In the genomic region with DNA sequence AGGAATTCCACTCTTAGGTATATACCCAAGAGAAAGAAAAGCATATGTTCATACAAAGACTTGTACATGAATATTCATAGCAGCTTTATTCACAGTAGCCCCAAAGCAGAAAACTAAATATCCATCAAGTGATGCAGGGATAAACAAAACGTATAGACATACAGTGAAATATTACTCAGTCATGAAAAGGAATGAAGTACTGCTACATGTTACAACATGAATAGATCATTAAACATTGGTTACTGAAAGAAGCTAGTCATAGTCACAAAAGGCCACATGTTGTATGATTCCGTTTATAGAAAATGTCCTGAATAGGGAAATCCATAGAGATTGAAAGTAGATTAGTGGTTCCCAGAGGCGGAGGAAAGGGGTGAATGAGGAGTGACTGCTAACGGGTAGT, we compare ENCODE assay signal across 12 cellular contexts. TPM values are rescaled to one million over a fixed set of nuclear protein-coding genes. Genes with fewer than 3 reads are reported as not detected.
DNase-seq lines count a peak whose midpoint lies in the region; ATAC-seq and TF ChIP-seq lines count a peak whose summit lies in the region.
"Had no signal": no experiment of that assay in that cellular context is flagged by ENCODE, and none has a peak within 500 bp of the region (broad histone marks: within the 10 kb centered on the region; RNA-seq: fewer than 3 reads in every experiment).

No MANE protein-coding gene starts in this region.

- peaks cover 74% of the 10 kb centered on the region for H3K27me3 Mint-ChIP-seq in activated B cell treated with CpG ODN at 0.5 μM for 24 hours
- peaks cover 15% of the 10 kb centered on the region for H3K27me3 Mint-ChIP-seq in glutamatergic neuron (ENCODE audit: unreplicated experiment)

- H3K27ac ChIP-seq in SK-N-SH (ENCODE audit: low read depth in 2 of 2, low read length in 1 of 2) = peak overlapping the region in 1 of 2 experiments; percentile 66; a peak in 1 of 4 replicates
- peak overlapping the region; percentile 93 to 98 (median 97) for H3K27ac ChIP-seq in gastrocnemius medialis

- peaks cover 3 to 9% of the 10 kb centered on the region in 2 experiments; a peak in 1 of 4 replicates for H3K4me1 ChIP-seq in SK-N-SH (ENCODE audit: control insufficient read depth in 1 of 2, insufficient read depth in 2 of 2, low read depth in 1 of 2, low read length in 1 of 2)
- peaks cover 27 to 33% of the 10 kb centered on the region in 2 donors for H3K4me1 ChIP-seq in gastrocnemius medialis

- TF ChIP-seq RAD21 in SK-N-SH (IDR thresholded peaks at IDR 0.05; ENCODE audit: low read length) = no peak

- no peak overlapping the region for H3K27ac Mint-ChIP-seq in activated B cell treated with CpG ODN at 0.5 μM for 24 hours
- no peak overlapping the region for H3K27ac Mint-ChIP-seq in glutamatergic neuron (ENCODE audit: unreplicated experiment)

- H3K36me3 ChIP-seq in SK-N-SH (replicated peaks in 1 of 2; ENCODE audit: control insufficient read depth in 1 of 2, insufficient read depth in 2 of 2, low read length in 1 of 2) (no peaks in the 10 kb centered on the region), gastrocnemius medialis (no peaks in the 10 kb centered on the region)

- DNase-seq in SK-N-SH = no peak
- DNase-seq in activated B cell treated with CpG ODN at 0.5 μM for 24 hours = no peak
- DNase-seq in glutamatergic neuron = no peak
- no peak for DNase-seq in gastrocnemius medialis
- DNase-seq in activated CD4-positive, CD25-positive, alpha-beta regulatory T cell (lab: John Stamatoyannopoulos, UW) = no peak
- DNase-seq in omental fat pad (ENCODE audit: low spot score) = no peak
- no peak for DNase-seq in glomerular visceral epithelial cell (ENCODE audit: extremely low spot score)
- DNase-seq: NCI-H2029 treated with DMSO at 0.1 percent for 48 hours, SHP77 treated with DMSO at 0.1 percent for 48 hours had no signal

- 0 out of 2 replicates have a peak overlapping the region, but pooled peaks have one; percentile 93 for H3K4me2 ChIP-seq in SK-N-SH

- intact Hi-C loops in activated B cell treated with CpG ODN at 0.5 μM for 24 hours (cut with micrococcal nuclease) (no loop called here), gastrocnemius medialis (cut with DNase I; ENCODE audit: low total_unique reads) (loop anchor here (5.0 kb wide), 1 partner anchor 35 kb away; no protein-coding TSS in a partner anchor)

- TF ChIP-seq CTCF in SK-N-SH (IDR thresholded peaks at IDR 0.05) (no peak), activated B cell treated with CpG ODN at 0.5 μM for 24 hours (IDR thresholded peaks at IDR 0.05) (no peak), glutamatergic neuron (IDR thresholded peaks at IDR 0.05; ENCODE audit: partially characterized antibody, unreplicated experiment) (no peak), gastrocnemius medialis (IDR thresholded peaks at IDR 0.05 in 4 of 5, conservative IDR thresholded peaks at IDR 0.05 in 1 of 5) (no peak), omental fat pad (IDR thresholded peaks at IDR 0.05) (no peak)

- peaks cover 11% of the 10 kb centered on the region for H3F3A ChIP-seq in SK-N-SH (replicated peaks; ENCODE audit: insufficient read depth)

- no peaks in the 10 kb centered on the region for H4K20me1 ChIP-seq in SK-N-SH (ENCODE audit: insufficient read depth)

- ATAC-seq in SK-N-SH treated with all-trans-retinoic acid at 6 μM for 48 hours (no peak), activated B cell treated with CpG ODN at 0.5 μM for 24 hours (ENCODE audit: low read depth) (no peak), gastrocnemius medialis (no peak), omental fat pad (ENCODE audit: low FRiP score) (no peak)

- WGBS in SK-N-SH (ENCODE audit: low lambda C conversion rate) = 94% methylated on average over 4 of the region's 4 CpGs

- POLR2A ChIA-PET in SK-N-SH (lab: Yijun Ruan, JAX) = no interaction called here
- POLR2A ChIA-PET in activated B cell treated with CpG ODN at 0.5 μM for 24 hours (lab: Charles Lee) = no interaction called here

- no peak for TF ChIP-seq EP300 in SK-N-SH (IDR thresholded peaks at IDR 0.05; ENCODE audit: borderline replicate concordance in 1 of 2, low read depth in 1 of 2, low read length in 1 of 2)

- H3K9me2 ChIP-seq in SK-N-SH = no peaks in the 10 kb centered on the region

- no peak for TF ChIP-seq POLR2A in gastrocnemius medialis (IDR thresholded peaks at IDR 0.05)

- H3K4me3 ChIP-seq in SK-N-SH (ENCODE audit: low read depth in 2 of 2, low read length in 1 of 2) (peak overlapping the region in 1 of 2 experiments; percentile 92; a peak in 2 of 4 replicates), gastrocnemius medialis (no peak overlapping the region)

- H3K27me3 ChIP-seq in SK-N-SH (ENCODE audit: insufficient read depth) (no peaks in the 10 kb centered on the region), gastrocnemius medialis (no peaks in the 10 kb centered on the region)

- H3K9me3 Mint-ChIP-seq in activated B cell treated with CpG ODN at 0.5 μM for 24 hours (peaks cover 2% of the 10 kb centered on the region), glutamatergic neuron (ENCODE audit: unreplicated experiment) (peaks cover 8% of the 10 kb centered on the region)

- H3K9ac ChIP-seq in SK-N-SH = no peak overlapping the region

- H3K36me3 Mint-ChIP-seq in activated B cell treated with CpG ODN at 0.5 μM for 24 hours (ENCODE audit: low read depth) (no peaks in the 10 kb centered on the region), glutamatergic neuron (ENCODE audit: unreplicated experiment) (no peaks in the 10 kb centered on the region)

- in situ Hi-C loops in gastrocnemius medialis (cut with MboI; ENCODE audit: low sequenced_read_pairs in 4 of 4) = loop anchor here in 1 of 4 donors (25.0 kb wide), 2 partner anchors 160 to 565 kb away; a partner anchor contains a TSS

- H3K4me1 Mint-ChIP-seq in activated B cell treated with CpG ODN at 0.5 μM for 24 hours (peaks cover 12% of the 10 kb centered on the region), glutamatergic neuron (ENCODE audit: low read depth, unreplicated experiment) (peaks cover 3% of the 10 kb centered on the region)

- H3K9me3 ChIP-seq in SK-N-SH (no peaks in the 10 kb centered on the region), gastrocnemius medialis (no peaks in the 10 kb centered on the region)

- CTCF ChIA-PET in SK-N-SH (lab: Yijun Ruan, JAX) (interaction anchor here (1.2 to 2.1 kb wide), 3 partner anchors 11 to 17 kb away, joined by 4 to 27 read pairs (median 23); no protein-coding TSS in a partner anchor), activated B cell treated with CpG ODN at 0.5 μM for 24 hours (lab: Charles Lee) (no interaction called here)

- peak overlapping the region; percentile 12 for H3K4me3 Mint-ChIP-seq in activated B cell treated with CpG ODN at 0.5 μM for 24 hours
- H3K4me3 Mint-ChIP-seq in glutamatergic neuron (ENCODE audit: unreplicated experiment) = peak overlapping the region; percentile 86

- no peaks in the 10 kb centered on the region; the same call in 1 of the 2 replicates for H3K79me2 ChIP-seq in SK-N-SH (ENCODE audit: insufficient read depth)

- H2AFZ ChIP-seq in SK-N-SH (ENCODE audit: low read depth) = peak overlapping the region; percentile 98; the same call in 1 of the 2 replicates

TF ChIP-seq in SK-N-SH, 30 proteins besides CTCF, POLR2A, EP300 and RAD21 (continues in another document):
- TF ChIP-seq, protein P1, sequence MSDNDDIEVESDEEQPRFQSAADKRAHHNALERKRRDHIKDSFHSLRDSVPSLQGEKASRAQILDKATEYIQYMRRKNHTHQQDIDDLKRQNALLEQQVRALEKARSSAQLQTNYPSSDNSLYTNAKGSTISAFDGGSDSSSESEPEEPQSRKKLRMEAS (IDR thresholded peaks at IDR 0.05; ENCODE audit: low read depth) = no peak

TF ChIP-seq in SK-N-SH treated with all-trans-retinoic acid at 6 μM for 48 hours, 23 proteins besides CTCF, POLR2A, EP300 and RAD21:
- TF ChIP-seq TCF4 (CRISPR knock-in tag; IDR thresholded peaks at IDR 0.05; ENCODE audit: borderline replicate concordance) = no peak
- TF ChIP-seq, protein P2, sequence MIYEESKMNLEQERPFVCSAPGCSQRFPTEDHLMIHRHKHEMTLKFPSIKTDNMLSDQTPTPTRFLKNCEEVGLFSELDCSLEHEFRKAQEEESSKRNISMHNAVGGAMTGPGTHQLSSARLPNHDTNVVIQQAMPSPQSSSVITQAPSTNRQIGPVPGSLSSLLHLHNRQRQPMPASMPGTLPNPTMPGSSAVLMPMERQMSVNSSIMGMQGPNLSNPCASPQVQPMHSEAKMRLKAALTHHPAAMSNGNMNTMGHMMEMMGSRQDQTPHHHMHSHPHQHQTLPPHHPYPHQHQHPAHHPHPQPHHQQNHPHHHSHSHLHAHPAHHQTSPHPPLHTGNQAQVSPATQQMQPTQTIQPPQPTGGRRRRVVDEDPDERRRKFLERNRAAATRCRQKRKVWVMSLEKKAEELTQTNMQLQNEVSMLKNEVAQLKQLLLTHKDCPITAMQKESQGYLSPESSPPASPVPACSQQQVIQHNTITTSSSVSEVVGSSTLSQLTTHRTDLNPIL (CRISPR knock-in tag; IDR thresholded peaks at IDR 0.05; ENCODE audit: low read depth) = no peak
- TF ChIP-seq ESRRG (CRISPR knock-in tag; IDR thresholded peaks at IDR 0.05) = no peak

RNA-seq across cellular contexts. Expression of a gene that starts 1.3 kb away (rescaled TPM):
- 25.0 and 28.1 TPM in 2 replicates for polyA plus RNA-seq in SK-N-SH (2012; rRNA removed)
- polyA plus RNA-seq in SK-N-SH (2012; cell fraction: cytosol; rRNA removed) = 26.8 and 28.4 TPM in 2 replicates
- 25.7 and 27.4 TPM in 2 replicates for polyA plus RNA-seq in SK-N-SH (2012; cell fraction: nucleus; rRNA removed)
- total RNA-seq in activated B cell treated with CpG ODN at 0.5 μM for 24 hours = 0.07 TPM in 1 of 2 replicates, not detected in the other
- 41.5 TPM for total RNA-seq in glutamatergic neuron (ENCODE audit: unreplicated experiment)
- 100 to 1,000 TPM in 1 of 4 donors, 10 to 100 TPM in 3; 45.8 to 149 (median 57.7) TPM for total RNA-seq in gastrocnemius medialis
- 100 to 1,000 TPM in 3 of 4 donors, 10 to 100 TPM in 1; 63.1 to 210 (median 106) TPM for total RNA-seq in omental fat pad

RNA-seq across cellular contexts. Expression of a gene that starts 17.4 kb away (rescaled TPM):
- polyA plus RNA-seq in SK-N-SH (2012; rRNA removed) = 0.43 and 0.65 TPM in 2 replicates
- polyA plus RNA-seq in SK-N-SH (2012; cell fraction: cytosol; rRNA removed) = 0.28 and 0.39 TPM in 2 replicates
- 1.3 and 2.0 TPM in 2 replicates for polyA plus RNA-seq in SK-N-SH (2012; cell fraction: nucleus; rRNA removed)
- not detected in 2 replicates for total RNA-seq in activated B cell treated with CpG ODN at 0.5 μM for 24 hours
- total RNA-seq in glutamatergic neuron (ENCODE audit: unreplicated experiment) = 0.47 TPM
- total RNA-seq in gastrocnemius medialis = 1 to 10 TPM in 2 of 4 donors, under 1 TPM in 1, not detected in 1; 0.38 to 7.3 (median 2.0) TPM
- total RNA-seq in omental fat pad = under 1 TPM in 1 of 4 donors, not detected in 3; 0.48 TPM
- total RNA-seq: A172, pulmonary artery endothelial cell had no signal

Comparison
In these comparisons a context has a peak if more than half of its experiments do, and no peak if none do; other contexts are left out.
1. RNA of a gene that starts 1.3 kb away (total RNA-seq): 63.1 to 210 TPM in omental fat pad, 45.8 to 149 TPM in gastrocnemius medialis and 41.5 TPM in glutamatergic neuron (single experiment); 0.07 TPM in activated B cell treated with CpG ODN at 0.5 μM for 24 hours; every median in the first group is over 10 times any median in the second.